Comparison of ENCODE assay signal across 8 cellular contexts in the genomic region with DNA sequence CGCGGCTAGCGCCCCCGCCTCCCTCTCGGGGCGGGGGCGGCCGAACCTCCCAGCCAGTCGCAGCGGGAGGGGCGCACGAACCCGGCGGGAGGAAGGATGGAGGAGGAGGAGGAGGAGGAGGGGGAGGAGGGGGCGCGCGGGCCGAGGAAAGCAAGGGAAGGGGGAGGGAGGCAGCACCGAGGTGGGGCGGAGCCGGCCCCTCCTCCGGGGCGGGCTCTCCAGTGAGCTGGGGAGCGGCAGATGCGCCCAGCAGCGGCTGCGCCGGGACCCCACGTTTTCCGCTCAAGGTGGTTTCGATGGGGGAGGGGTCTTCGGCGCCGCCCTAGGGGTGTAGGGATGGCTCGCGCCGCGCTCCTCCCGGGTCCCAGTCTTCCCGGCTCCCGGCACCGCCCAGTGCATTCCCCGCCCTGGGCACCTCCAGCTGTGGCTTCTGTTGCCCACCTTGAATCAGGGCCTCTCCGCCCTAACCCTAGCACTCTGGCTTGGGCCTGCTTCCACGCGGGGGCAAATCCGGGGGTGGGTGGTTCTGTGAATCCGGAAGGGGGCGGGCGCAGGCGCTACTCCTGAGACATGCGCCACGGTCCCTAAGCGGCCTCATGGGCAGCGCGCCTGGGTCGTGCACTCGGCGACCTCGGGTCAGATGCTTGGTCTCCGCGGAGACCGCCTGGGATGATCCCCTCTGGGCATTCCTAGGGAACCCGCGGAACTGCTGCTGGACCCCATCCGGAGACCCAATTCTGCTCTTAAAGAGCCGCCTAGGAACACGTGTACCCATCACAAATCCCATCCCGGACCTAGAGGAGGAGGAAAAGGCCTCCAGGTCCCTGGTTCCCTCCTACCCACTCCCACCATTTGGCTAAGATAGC. TPM values are rescaled to one million over a fixed set of nuclear protein-coding genes. Genes with fewer than 3 reads are reported as not detected.
DNase-seq lines count a peak whose midpoint lies in the region; ATAC-seq and TF ChIP-seq lines count a peak whose summit lies in the region.

A gene with protein sequence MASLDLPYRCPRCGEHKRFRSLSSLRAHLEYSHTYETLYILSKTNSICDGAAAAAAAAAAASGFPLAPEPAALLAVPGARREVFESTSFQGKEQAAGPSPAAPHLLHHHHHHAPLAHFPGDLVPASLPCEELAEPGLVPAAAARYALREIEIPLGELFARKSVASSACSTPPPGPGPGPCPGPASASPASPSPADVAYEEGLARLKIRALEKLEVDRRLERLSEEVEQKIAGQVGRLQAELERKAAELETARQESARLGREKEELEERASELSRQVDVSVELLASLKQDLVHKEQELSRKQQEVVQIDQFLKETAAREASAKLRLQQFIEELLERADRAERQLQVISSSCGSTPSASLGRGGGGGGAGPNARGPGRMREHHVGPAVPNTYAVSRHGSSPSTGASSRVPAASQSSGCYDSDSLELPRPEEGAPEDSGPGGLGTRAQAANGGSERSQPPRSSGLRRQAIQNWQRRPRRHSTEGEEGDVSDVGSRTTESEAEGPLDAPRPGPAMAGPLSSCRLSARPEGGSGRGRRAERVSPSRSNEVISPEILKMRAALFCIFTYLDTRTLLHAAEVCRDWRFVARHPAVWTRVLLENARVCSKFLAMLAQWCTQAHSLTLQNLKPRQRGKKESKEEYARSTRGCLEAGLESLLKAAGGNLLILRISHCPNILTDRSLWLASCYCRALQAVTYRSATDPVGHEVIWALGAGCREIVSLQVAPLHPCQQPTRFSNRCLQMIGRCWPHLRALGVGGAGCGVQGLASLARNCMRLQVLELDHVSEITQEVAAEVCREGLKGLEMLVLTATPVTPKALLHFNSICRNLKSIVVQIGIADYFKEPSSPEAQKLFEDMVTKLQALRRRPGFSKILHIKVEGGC (minus strand): TSS at position 183 of the 866 bp plus-strand sequence. CDS start 14,848 bp downstream, outside the sequence.

- peaks cover 27% of the 10 kb centered on the region for H3K4me1 Mint-ChIP-seq in activated CD8-positive, alpha-beta memory T cell treated with anti-CD3 and anti-CD28 coated beads, Interleukin-2, amount 10 ng/mL, durations not matched to agents 7 days and 5 days
- peaks cover 8% of the 10 kb centered on the region for H3K4me1 Mint-ChIP-seq in neural progenitor cell

- H3K27me3 Mint-ChIP-seq in activated CD8-positive, alpha-beta memory T cell treated with anti-CD3 and anti-CD28 coated beads, Interleukin-2, amount 10 ng/mL, durations not matched to agents 7 days and 5 days, result peaks cover 19% of the 10 kb centered on the region
- H3K27me3 Mint-ChIP-seq in neural progenitor cell (ENCODE audit: insufficient read depth, low read depth), result peaks cover 40% of the 10 kb centered on the region

- H3K9me3 ChIP-seq in esophagus (ENCODE audit: control insufficient read depth in 2 of 2, insufficient read depth in 1 of 2, low read depth in 1 of 2, low read length in 1 of 2) (no peaks in the 10 kb centered on the region), neural progenitor cell (ENCODE audit: low read depth) (no peaks in the 10 kb centered on the region)

- WGBS in esophagus, 2 donors, result 1 to 2% methylated on average over 57 to 68 of the region's 69 CpGs

- H3K4me2 ChIP-seq in neural progenitor cell, result peak within 1 kb of the TSS; percentile 95

- ATAC-seq in GM18870 (IDR thresholded peaks at IDR 0.05; ENCODE audit: unreplicated experiment) (peak; percentile 37), HG03095 (IDR thresholded peaks at IDR 0.05; ENCODE audit: unreplicated experiment) (peak; percentile 75)
- ATAC-seq in activated CD8-positive, alpha-beta memory T cell treated with anti-CD3 and anti-CD28 coated beads, Interleukin-2, amount 10 ng/mL, durations not matched to agents 7 days and 5 days, result peak; percentile 86

- H3K9me3 Mint-ChIP-seq in activated CD8-positive, alpha-beta memory T cell treated with anti-CD3 and anti-CD28 coated beads, Interleukin-2, amount 10 ng/mL, durations not matched to agents 7 days and 5 days (ENCODE audit: low read depth), result no peaks in the 10 kb centered on the region
- H3K9me3 Mint-ChIP-seq in neural progenitor cell, result no peaks in the 10 kb centered on the region

- peak; percentile 70 for DNase-seq in AG20443 (ENCODE audit: low spot score)
- peak; percentile 66 to 75 for DNase-seq in NOMO-1 (lab: John Stamatoyannopoulos, UW; ENCODE audit: unreplicated experiment in 2 of 2)
- peak; percentile 87 for DNase-seq in activated CD8-positive, alpha-beta memory T cell treated with anti-CD3 and anti-CD28 coated beads, Interleukin-2, amount 10 ng/mL, durations not matched to agents 7 days and 5 days
- DNase-seq in neural progenitor cell (ENCODE audit: low spot score), result peak; percentile 81

- peaks cover 0 to 5% of the 10 kb centered on the region in 2 donors for H3K27me3 ChIP-seq in esophagus (ENCODE audit: control insufficient read depth in 1 of 2, insufficient read depth in 2 of 2, low read length in 2 of 2)
- peaks cover 50% of the 10 kb centered on the region for H3K27me3 ChIP-seq in neural progenitor cell

- no peak within 1 kb of the TSS for H3K27ac ChIP-seq in esophagus (ENCODE audit: low read depth in 2 of 2, low read length in 1 of 2)
- H3K27ac ChIP-seq in neural progenitor cell, result no peak within 1 kb of the TSS
- peak within 1 kb of the TSS; percentile 58 for H3K27ac ChIP-seq in temporal lobe (ENCODE audit: low read depth, low read length)

- H3K4me1 ChIP-seq in esophagus (ENCODE audit: control insufficient read depth in 2 of 2, insufficient read depth in 2 of 2, low read length in 1 of 2) (peaks cover 9 to 11% of the 10 kb centered on the region in 2 donors), neural progenitor cell (peaks cover 14% of the 10 kb centered on the region)

- peaks cover 17% of the 10 kb centered on the region for H3K79me2 ChIP-seq in neural progenitor cell (ENCODE audit: low read depth)

- peak; percentile 18 for TF ChIP-seq CTCF in neural progenitor cell (IDR thresholded peaks at IDR 0.05)

- H3K9ac ChIP-seq in neural progenitor cell, result no peak within 1 kb of the TSS

- peaks cover 21% of the 10 kb centered on the region for H3F3A ChIP-seq in neural progenitor cell (ENCODE audit: low read depth)

- H2AFZ ChIP-seq in neural progenitor cell (replicated peaks), result peak within 1 kb of the TSS; percentile 80

- peak within 1 kb of the TSS; percentile 84 for H3K4me3 Mint-ChIP-seq in activated CD8-positive, alpha-beta memory T cell treated with anti-CD3 and anti-CD28 coated beads, Interleukin-2, amount 10 ng/mL, durations not matched to agents 7 days and 5 days
- H3K4me3 Mint-ChIP-seq in neural progenitor cell, result peak within 1 kb of the TSS; percentile 87

- peaks cover 3% of the 10 kb centered on the region for H3K36me3 Mint-ChIP-seq in activated CD8-positive, alpha-beta memory T cell treated with anti-CD3 and anti-CD28 coated beads, Interleukin-2, amount 10 ng/mL, durations not matched to agents 7 days and 5 days
- no peaks in the 10 kb centered on the region for H3K36me3 Mint-ChIP-seq in neural progenitor cell

- peak within 1 kb of the TSS; percentile 40 to 51 for H3K4me3 ChIP-seq in esophagus (ENCODE audit: low read depth in 1 of 2, low read length in 2 of 2)
- peak within 1 kb of the TSS; percentile 80 for H3K4me3 ChIP-seq in neural progenitor cell

- peaks cover 27% of the 10 kb centered on the region for H4K20me1 ChIP-seq in neural progenitor cell (ENCODE audit: low read depth)

- H3K27ac Mint-ChIP-seq in activated CD8-positive, alpha-beta memory T cell treated with anti-CD3 and anti-CD28 coated beads, Interleukin-2, amount 10 ng/mL, durations not matched to agents 7 days and 5 days, result peak within 1 kb of the TSS; percentile 74
- H3K27ac Mint-ChIP-seq in neural progenitor cell, result no peak within 1 kb of the TSS

- CTCF ChIA-PET in activated CD8-positive, alpha-beta memory T cell treated with anti-CD3 and anti-CD28 coated beads, Interleukin-2, amount 10 ng/mL, durations not matched to agents 7 days and 5 days (lab: Charles Lee), result interaction anchor here (1.3 to 1.5 kb wide), 4 partner anchors 16 to 72 kb away, joined by 4 to 5 read pairs (median 4); a partner anchor contains a TSS

- H3K36me3 ChIP-seq in esophagus (ENCODE audit: control insufficient read depth in 2 of 2, insufficient read depth in 2 of 2, low read length in 1 of 2) (no peaks in the 10 kb centered on the region), neural progenitor cell (no peaks in the 10 kb centered on the region)

RNA-seq across cellular contexts. Expression of the gene that starts here (rescaled TPM):
- 10 to 100 TPM; 28.2 to 31.5 TPM for total RNA-seq in activated CD8-positive, alpha-beta memory T cell treated with anti-CD3 and anti-CD28 coated beads, Interleukin-2, amount 10 ng/mL, durations not matched to agents 7 days and 5 days
- under 1 TPM; 0.72 to 0.92 TPM for polyA plus RNA-seq in esophagus
- total RNA-seq in neural progenitor cell (ENCODE audit: low replicate concordance) (1.5 and 6.3 TPM in 2 replicates), temporal lobe (30.0 TPM)
